In the genomic region with DNA sequence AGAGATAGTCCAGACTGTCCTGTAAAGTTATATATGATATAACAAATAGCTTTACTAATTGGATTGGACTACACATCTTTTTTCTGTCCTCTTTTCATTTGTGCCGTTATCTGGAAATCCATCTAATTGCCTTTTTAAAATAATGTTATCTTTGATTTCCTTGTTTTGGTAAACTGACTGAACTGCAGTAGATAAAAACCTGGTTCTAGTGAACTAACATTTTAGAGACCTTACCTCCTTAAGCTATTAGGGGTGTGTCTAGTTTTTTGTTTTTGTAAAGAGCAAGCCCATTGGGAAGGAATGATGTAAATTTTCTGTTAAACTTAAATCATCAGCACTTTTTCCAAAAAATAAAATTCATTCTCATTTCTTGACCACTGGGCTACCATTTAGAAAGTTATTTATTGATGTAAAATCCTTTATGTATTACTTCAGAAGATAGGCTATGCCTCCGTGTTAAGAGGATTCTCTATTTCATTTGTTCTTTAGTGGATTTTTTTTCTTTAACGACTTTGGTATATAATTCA, we compare ENCODE assay signal across 9 cellular contexts. TPM values are rescaled to one million over a fixed set of nuclear protein-coding genes. Genes with fewer than 3 reads are reported as not detected.
DNase-seq lines count a peak whose midpoint lies in the region; ATAC-seq and TF ChIP-seq lines count a peak whose summit lies in the region.
"Had no signal": no experiment of that assay in that cellular context is flagged by ENCODE, and none has a peak within 500 bp of the region (broad histone marks: within the 10 kb centered on the region; RNA-seq: fewer than 3 reads in every experiment).

No MANE protein-coding gene starts in this region.

- TF ChIP-seq EP300 in transverse colon (IDR thresholded peaks at IDR 0.05; ENCODE audit: low read depth) = no peak

- intact Hi-C loops in right lobe of liver (cut with DNase I) = no loop called here
- intact Hi-C loops in transverse colon (cut with DNase I; ENCODE audit: low total_unique reads) = no loop called here

- in situ Hi-C loops in transverse colon (cut with MboI; ENCODE audit: low pct_ligation_motif_present in 1 of 4, low pct_unique_long_range_greater_than_20kb in 1 of 4, low sequenced_read_pairs in 3 of 4) = no loop called here

- H3K27me3 ChIP-seq in right lobe of liver (no peaks in the 10 kb centered on the region), transverse colon (no peaks in the 10 kb centered on the region)

- H3K4me1 ChIP-seq in right lobe of liver (peaks cover 0 to 48% (median 13%) of the 10 kb centered on the region in 4 donors), transverse colon (peaks cover 8 to 72% (median 44%) of the 10 kb centered on the region in 4 donors)

- DNase-seq in activated T-cell treated with anti-CD3 and anti-CD28 coated beads, Interleukin-2, amount 50 U/mL, for 4 hours = no peak
- DNase-seq in activated T-cell treated with anti-CD3 and anti-CD28 coated beads for 4 hours (no peak), right lobe of liver (no peak), transverse colon (no peak), NCI-H1417 (lab: John Stamatoyannopoulos, UW) (no peak), GM10266 (ENCODE audit: extremely low spot score) (no peak), NCI-H2171 (lab: John Stamatoyannopoulos, UW) (no peak)
- DNase-seq in activated naive CD8-positive, alpha-beta T cell treated with anti-CD3 and anti-CD28 coated beads for 36 hours = no peak
- DNase-seq: DMS79 treated with DMSO at 0.1 percent for 48 hours had no signal

- no peaks in the 10 kb centered on the region for H3K27me3 Mint-ChIP-seq in activated T-cell treated with anti-CD3 and anti-CD28 coated beads, Interleukin-2, amount 50 U/mL, for 4 hours (ENCODE audit: low read depth)
- H3K27me3 Mint-ChIP-seq in activated naive CD8-positive, alpha-beta T cell treated with anti-CD3 and anti-CD28 coated beads for 36 hours = peaks cover 7% of the 10 kb centered on the region

- H3K9me3 ChIP-seq in right lobe of liver (no peaks in the 10 kb centered on the region), transverse colon (no peaks in the 10 kb centered on the region)

- TF ChIP-seq POLR2A in right lobe of liver (IDR thresholded peaks at IDR 0.05) = no peak
- TF ChIP-seq POLR2A in transverse colon (IDR thresholded peaks at IDR 0.05) = no peak

- peaks cover 62% of the 10 kb centered on the region for H3K4me1 Mint-ChIP-seq in activated T-cell treated with anti-CD3 and anti-CD28 coated beads, Interleukin-2, amount 50 U/mL, for 4 hours (ENCODE audit: low read depth)
- H3K4me1 Mint-ChIP-seq in activated naive CD8-positive, alpha-beta T cell treated with anti-CD3 and anti-CD28 coated beads for 36 hours = peaks cover 51% of the 10 kb centered on the region

- peaks cover 4 to 16% (median 5%) of the 10 kb centered on the region in 4 donors for H3K36me3 ChIP-seq in right lobe of liver
- peaks cover 0 to 7% (median 3%) of the 10 kb centered on the region in 4 donors for H3K36me3 ChIP-seq in transverse colon

- WGBS in right lobe of liver (ENCODE audit: insufficient coverage, low coverage, low lambda C conversion rate, missing lambda C conversion rate) = 3% methylated on average over 3 of the region's 3 CpGs
- 1 to 11% methylated on average over 3 of the region's 3 CpGs for WGBS in transverse colon (ENCODE audit: low coverage in 1 of 2), 2 donors

- no peaks in the 10 kb centered on the region for H3K9me3 Mint-ChIP-seq in activated T-cell treated with anti-CD3 and anti-CD28 coated beads, Interleukin-2, amount 50 U/mL, for 4 hours
- peaks cover 3% of the 10 kb centered on the region for H3K9me3 Mint-ChIP-seq in activated naive CD8-positive, alpha-beta T cell treated with anti-CD3 and anti-CD28 coated beads for 36 hours

- H3K4me3 ChIP-seq in right lobe of liver (peak overlapping the region; percentile 78 to 88 (median 79)), transverse colon (peak overlapping the region; percentile 73 to 98 (median 90))

- H3K27ac ChIP-seq in right lobe of liver (peak overlapping the region in 2 of 3 donors; percentile 8 to 96), transverse colon (peak overlapping the region; percentile 96 to 99 (median 98))

- peaks cover 36% of the 10 kb centered on the region for H3K36me3 Mint-ChIP-seq in activated T-cell treated with anti-CD3 and anti-CD28 coated beads, Interleukin-2, amount 50 U/mL, for 4 hours (ENCODE audit: insufficient read depth)
- peaks cover 60% of the 10 kb centered on the region for H3K36me3 Mint-ChIP-seq in activated naive CD8-positive, alpha-beta T cell treated with anti-CD3 and anti-CD28 coated beads for 36 hours

- ATAC-seq in activated T-cell treated with anti-CD3 and anti-CD28 coated beads, Interleukin-2, amount 50 U/mL, for 4 hours = no peak
- no peak for ATAC-seq in right lobe of liver

- TF ChIP-seq CTCF in right lobe of liver (IDR thresholded peaks at IDR 0.05) (no peak), transverse colon (IDR thresholded peaks at IDR 0.05) (no peak), GM10266 (IDR thresholded peaks at IDR 0.05; ENCODE audit: control insufficient read depth, insufficient read depth, low read depth, missing control alignments) (no peak)

- peak overlapping the region; percentile 100 for H3K4me3 Mint-ChIP-seq in activated T-cell treated with anti-CD3 and anti-CD28 coated beads, Interleukin-2, amount 50 U/mL, for 4 hours
- peak overlapping the region; percentile 99 for H3K4me3 Mint-ChIP-seq in activated naive CD8-positive, alpha-beta T cell treated with anti-CD3 and anti-CD28 coated beads for 36 hours

- peak overlapping the region; percentile 100 for H3K27ac Mint-ChIP-seq in activated naive CD8-positive, alpha-beta T cell treated with anti-CD3 and anti-CD28 coated beads for 36 hours

RNA-seq across cellular contexts. Expression of a gene that starts 1.2 kb away (rescaled TPM):
- total RNA-seq in activated T-cell treated with anti-CD3 and anti-CD28 coated beads, Interleukin-2, amount 50 U/mL, for 4 hours = 1 to 10 TPM in 1 of 3 donors, under 1 TPM in 2; 0.18 to 1.1 (median 0.37) TPM
- 1 to 10 TPM in 1 of 2 experiments, under 1 TPM in 1; 0.70 to 1.5 TPM for total RNA-seq in activated naive CD8-positive, alpha-beta T cell treated with anti-CD3 and anti-CD28 coated beads for 36 hours
- total RNA-seq in right lobe of liver (100 to 1,000 TPM in 4 of 6 experiments, 10 to 100 TPM in 2; 45.5 to 162 (median 129) TPM), transverse colon (100 to 1,000 TPM in 1 of 4 donors, 10 to 100 TPM in 3; 63.9 to 130 (median 76.5) TPM)

RNA-seq across cellular contexts. Expression of a gene that starts 2.1 kb away (rescaled TPM):
- total RNA-seq in activated T-cell treated with anti-CD3 and anti-CD28 coated beads, Interleukin-2, amount 50 U/mL, for 4 hours = 100 to 1,000 TPM; 198 to 215 (median 208) TPM
- 100 to 1,000 TPM; 160 to 165 TPM for total RNA-seq in activated naive CD8-positive, alpha-beta T cell treated with anti-CD3 and anti-CD28 coated beads for 36 hours
- total RNA-seq in right lobe of liver = 10 to 100 TPM; 13.2 to 40.7 (median 25.3) TPM
- total RNA-seq in transverse colon = 10 to 100 TPM in 3 of 4 donors, 1 to 10 TPM in 1; 8.2 to 89.4 (median 57.1) TPM

Comparison
In these comparisons a context has a peak if more than half of its experiments do, and no peak if none do; other contexts are left out.
1. RNA of a gene that starts 1.2 kb away (total RNA-seq): 45.5 to 162 TPM in right lobe of liver and 63.9 to 130 TPM in transverse colon; 0.70 to 1.5 TPM in activated naive CD8-positive, alpha-beta T cell treated with anti-CD3 and anti-CD28 coated beads for 36 hours and 0.18 to 1.1 TPM in activated T-cell treated with anti-CD3 and anti-CD28 coated beads, Interleukin-2, amount 50 U/mL, for 4 hours; every median in the first group is over 10 times any median in the second.